10 cellular contexts compared by ENCODE assay signal in the genomic region with DNA sequence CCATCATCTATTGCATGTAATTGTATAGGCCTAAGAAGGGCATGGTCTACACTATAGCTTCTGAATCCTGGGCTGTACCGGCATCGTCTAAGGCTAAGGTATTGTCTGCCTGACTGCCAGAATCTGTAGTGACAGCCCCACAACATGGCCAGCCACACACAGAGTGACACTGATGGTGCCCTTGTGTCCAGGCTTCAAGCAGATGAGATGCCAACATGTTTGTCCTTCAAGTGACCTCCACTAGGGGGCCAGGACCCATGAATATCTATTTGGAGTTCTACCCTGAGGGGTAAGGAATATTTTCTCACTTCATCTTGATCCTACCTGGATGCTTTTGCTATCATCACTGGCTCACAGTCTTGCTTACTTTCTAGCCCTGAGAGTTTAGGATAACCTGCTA. TPM values are rescaled to one million over a fixed set of nuclear protein-coding genes. Genes with fewer than 3 reads are reported as not detected.
A peak's percentile ranks its signal among the peaks of the same experiment; 100 is the strongest.
DNase-seq lines count a peak whose midpoint lies in the region; ATAC-seq and TF ChIP-seq lines count a peak whose summit lies in the region.
"Had no signal": no experiment of that assay in that cellular context is flagged by ENCODE, and none has a peak within 500 bp of the region (broad histone marks: within the 10 kb centered on the region; RNA-seq: fewer than 3 reads in every experiment).

No MANE protein-coding gene starts in this region.

- CTCF ChIA-PET in MCF 10A (lab: Yijun Ruan, JAX), result no interaction called here

- no peaks in the 10 kb centered on the region for H3K9me2 ChIP-seq in MM.1S (replicated peaks; ENCODE audit: insufficient read depth, low read length)

- WGBS in esophagus squamous epithelium, 2 donors, result 95% methylated on average over 2 of the region's 2 CpGs; no CpG with 5 or more reads in 1 of the 2 donors

- no peaks in the 10 kb centered on the region for H3K36me3 ChIP-seq in breast epithelium
- no peaks in the 10 kb centered on the region for H3K36me3 ChIP-seq in MM.1S (replicated peaks; ENCODE audit: insufficient read depth, low read length)
- no peaks in the 10 kb centered on the region for H3K36me3 ChIP-seq in esophagus squamous epithelium
- H3K36me3 ChIP-seq: pancreas had no signal

- POLR2A ChIA-PET in MCF 10A (lab: Yijun Ruan, JAX), result no interaction called here

- no peaks in the 10 kb centered on the region for H3K79me2 ChIP-seq in MM.1S (ENCODE audit: low read length)

- H3K4me3 ChIP-seq in breast epithelium (no peak overlapping the region), MM.1S (ENCODE audit: low read length) (no peak overlapping the region), epithelial cell of proximal tubule (ENCODE audit: low read depth, low read length) (no peak overlapping the region), esophagus squamous epithelium (no peak overlapping the region)
- H3K4me3 ChIP-seq: pancreas had no signal

- no peak for DNase-seq in MCF 10A (ENCODE audit: unreplicated experiment)
- DNase-seq in breast epithelium (ENCODE audit: low spot score in 2 of 2), result no peak
- DNase-seq in MM.1S, result no peak
- no peak for DNase-seq in epithelial cell of proximal tubule (ENCODE audit: low read depth)
- DNase-seq in type B pancreatic cell (ENCODE audit: extremely low spot score, unreplicated experiment), result no peak
- no peak for DNase-seq in DMS153 treated with DMSO at 0.1 percent for 48 hours (lab: John Stamatoyannopoulos, UW; ENCODE audit: unreplicated experiment)
- DNase-seq in esophagus squamous epithelium (lab: John Stamatoyannopoulos, UW), result no peak
- DNase-seq: hippocampal formation had no signal

- intact Hi-C loops in MCF 10A (cut with micrococcal nuclease) (no loop called here), breast epithelium (cut with DNase I; ENCODE audit: low total_unique reads) (no loop called here), esophagus squamous epithelium (cut with DNase I) (no loop called here)

- no peak for TF ChIP-seq POLR2A in breast epithelium (IDR thresholded peaks at IDR 0.05)
- no peak for TF ChIP-seq POLR2A in esophagus squamous epithelium (IDR thresholded peaks at IDR 0.05)

- no TSS peak for BruUV-seq in MCF 10A (replicated peaks; lab: Mats Ljungman, UMichigan)

- H2AFZ ChIP-seq in MM.1S (ENCODE audit: low read length), result no peak overlapping the region

- no peak overlapping the region for H3K9ac ChIP-seq in MM.1S (ENCODE audit: low read length)

- H3K4me1 Mint-ChIP-seq in MCF 10A (ENCODE audit: insufficient read depth, unreplicated experiment) (peaks cover 30% of the 10 kb centered on the region), type B pancreatic cell (ENCODE audit: unreplicated experiment) (peaks cover 4% of the 10 kb centered on the region)

- H3K9me3 ChIP-seq in breast epithelium, result no peaks in the 10 kb centered on the region
- no peaks in the 10 kb centered on the region for H3K9me3 ChIP-seq in MM.1S (replicated peaks; ENCODE audit: insufficient read depth, low read length)
- H3K9me3 ChIP-seq in esophagus squamous epithelium, result no peaks in the 10 kb centered on the region
- H3K9me3 ChIP-seq: pancreas had no signal

- H3K4me3 Mint-ChIP-seq in MCF 10A (ENCODE audit: unreplicated experiment) (no peak overlapping the region), type B pancreatic cell (no peak overlapping the region)

- H3K36me3 Mint-ChIP-seq in MCF 10A (ENCODE audit: insufficient read depth, unreplicated experiment), result no peaks in the 10 kb centered on the region
- no peaks in the 10 kb centered on the region for H3K36me3 Mint-ChIP-seq in type B pancreatic cell

- H3K4me1 ChIP-seq in breast epithelium (peaks cover 0 to 2% of the 10 kb centered on the region in 2 donors), MM.1S (ENCODE audit: low read length) (no peaks in the 10 kb centered on the region), esophagus squamous epithelium (peaks cover 5 to 51% (median 12%) of the 10 kb centered on the region in 3 donors)

- TF ChIP-seq CTCF in MCF 10A (IDR thresholded peaks at IDR 0.05; ENCODE audit: unreplicated experiment) (peak; percentile 28), breast epithelium (IDR thresholded peaks at IDR 0.05) (no peak), MM.1S (IDR thresholded peaks at IDR 0.05; ENCODE audit: low read length) (peak; percentile 38), epithelial cell of proximal tubule (conservative IDR thresholded peaks at IDR 0.05; ENCODE audit: low read depth, low read length) (peak; percentile 43), type B pancreatic cell (conservative IDR thresholded peaks at IDR 0.05) (peak; percentile 66), esophagus squamous epithelium (IDR thresholded peaks at IDR 0.05) (no peak)

- H4K20me1 ChIP-seq in MM.1S (ENCODE audit: insufficient read depth, low read length), result no peaks in the 10 kb centered on the region

- H3K27ac ChIP-seq in breast epithelium, result no peak overlapping the region
- no peak overlapping the region for H3K27ac ChIP-seq in MM.1S (ENCODE audit: low read length)
- H3K27ac ChIP-seq in esophagus squamous epithelium, result no peak overlapping the region

- ATAC-seq in GM18907 (IDR thresholded peaks at IDR 0.05; ENCODE audit: unreplicated experiment), result no peak

- H3K27me3 Mint-ChIP-seq in MCF 10A (ENCODE audit: insufficient read depth, unreplicated experiment) (no peaks in the 10 kb centered on the region), type B pancreatic cell (no peaks in the 10 kb centered on the region)

- H3K27me3 ChIP-seq in breast epithelium, result no peaks in the 10 kb centered on the region
- H3K27me3 ChIP-seq in MM.1S (replicated peaks; ENCODE audit: insufficient read depth, low read length), result no peaks in the 10 kb centered on the region
- H3K27me3 ChIP-seq in esophagus squamous epithelium, result no peaks in the 10 kb centered on the region
- H3K27me3 ChIP-seq: pancreas had no signal

- no peaks in the 10 kb centered on the region for H3F3A ChIP-seq in MM.1S (ENCODE audit: insufficient read depth, low read length)

- no peak overlapping the region for H3K4me2 ChIP-seq in MM.1S (ENCODE audit: low read depth, low read length)

- H3K9me3 Mint-ChIP-seq in MCF 10A (ENCODE audit: unreplicated experiment) (no peaks in the 10 kb centered on the region), type B pancreatic cell (no peaks in the 10 kb centered on the region)

- H3K27ac Mint-ChIP-seq in MCF 10A (ENCODE audit: low read depth, unreplicated experiment) (no peak overlapping the region), type B pancreatic cell (peak overlapping the region; percentile 50)

RNA-seq across cellular contexts. Expression of gene CYP3A7, which starts 1.5 kb away (rescaled TPM):
- not detected in 2 replicates for total RNA-seq in MCF 10A (2022)
- total RNA-seq in breast epithelium, result 1 to 10 TPM in 2 of 3 donors, not detected in 1; 1.5 to 2.3 TPM
- 0.12 TPM in 1 of 2 replicates, not detected in the other for total RNA-seq in epithelial cell of proximal tubule
- total RNA-seq in type B pancreatic cell (ENCODE audit: low replicate concordance), result 0.46 and 2.3 TPM in 2 replicates
- not detected for total RNA-seq in esophagus squamous epithelium

RNA-seq across cellular contexts. Expression of gene CYP3A4, which starts 50.5 kb away (rescaled TPM):
- total RNA-seq in MCF 10A (2022), result not detected in 2 replicates
- under 1 TPM; 0.33 to 0.64 (median 0.59) TPM for total RNA-seq in breast epithelium
- total RNA-seq in epithelial cell of proximal tubule, result not detected in 2 replicates
- 4.2 and 10.0 TPM in 2 replicates for total RNA-seq in type B pancreatic cell (ENCODE audit: low replicate concordance)
- not detected for total RNA-seq in esophagus squamous epithelium

RNA-seq across cellular contexts. Expression of gene CYP3A5, which starts 53.7 kb away (rescaled TPM):
- total RNA-seq in MCF 10A (2022) (0.58 and 0.83 TPM in 2 replicates), breast epithelium (10 to 100 TPM in 2 of 3 donors, 1 to 10 TPM in 1; 8.5 to 25.9 (median 15.4) TPM), epithelial cell of proximal tubule (0.75 TPM in 1 of 2 replicates, not detected in the other), type B pancreatic cell (ENCODE audit: low replicate concordance) (33.1 and 53.0 TPM in 2 replicates), esophagus squamous epithelium (10 to 100 TPM; 34.5 to 99.8 (median 79.1) TPM)

Comparison
In these comparisons a context has a peak if more than half of its experiments do, and no peak if none do; other contexts are left out.
1. CTCF ChIP-seq: peak in MCF 10A (single experiment), MM.1S (single experiment), epithelial cell of proximal tubule (single experiment) and type B pancreatic cell (single experiment); none in breast epithelium (0 of 3) and esophagus squamous epithelium (0 of 6).